ENCODE assay signal across 1 cellular context in genomic region chr6:16270178-16270794, GRCh38.
TF ChIP-seq lines count a peak whose summit lies in the region.

No MANE protein-coding gene starts in this region.

TF ChIP-seq in K562, 482 proteins besides CTCF, POLR2A, EP300 and RAD21 (continued from another document and continues in another):
- TF ChIP-seq ZNF398 (CRISPR knock-in tag; IDR thresholded peaks at IDR 0.05) (no peak), DDX20 (tag; IDR thresholded peaks at IDR 0.05; ENCODE audit: low read depth) (no peak), KDM4B (IDR thresholded peaks at IDR 0.05; ENCODE audit: borderline replicate concordance in 2 of 2, low read depth in 1 of 2) (no peak), ELK1 (CRISPR knock-in tag; IDR thresholded peaks at IDR 0.05) (no peak), ZNF41 (CRISPR knock-in tag; conservative IDR thresholded peaks at IDR 0.05) (no peak), DIDO1 (tag; IDR thresholded peaks at IDR 0.05; ENCODE audit: low read depth) (0 out of 2 replicates have a peak, but pooled peaks have one; percentile 32), E2F8 (IDR thresholded peaks at IDR 0.05; ENCODE audit: low read depth, partially characterized antibody) (no peak), ZNF830 (CRISPR knock-in tag; IDR thresholded peaks at IDR 0.05) (no peak), PTTG1 (tag; IDR thresholded peaks at IDR 0.05; ENCODE audit: low read depth) (no peak), ATF7 (IDR thresholded peaks at IDR 0.05) (peak; percentile 69; the same call in 1 of the 2 replicates), HNRNPK (IDR thresholded peaks at IDR 0.05; ENCODE audit: low read depth, low read length, poor library complexity, severe bottlenecking) (no peak), HNRNPUL1 (IDR thresholded peaks at IDR 0.05; ENCODE audit: low read length) (no peak), PHF21A (IDR thresholded peaks at IDR 0.05; ENCODE audit: borderline replicate concordance, low read depth) (0 out of 2 replicates have a peak, but pooled peaks have one; percentile 65), NFIX (CRISPR knock-in tag; IDR thresholded peaks at IDR 0.05; ENCODE audit: low read depth) (no peak), CEBPB (tag; IDR thresholded peaks at IDR 0.05) (peak; percentile 65; the same call in 1 of the 2 replicates), CLOCK (CRISPR knock-in tag; IDR thresholded peaks at IDR 0.05; ENCODE audit: borderline replicate concordance) (no peak), MYNN (IDR thresholded peaks at IDR 0.05) (peak; percentile 94), MYNN (CRISPR knock-in tag; IDR thresholded peaks at IDR 0.05) (no peak), CBX3 (IDR thresholded peaks at IDR 0.05; ENCODE audit: borderline replicate concordance in 1 of 2, low read length in 2 of 2) (peak in 1 of 2 experiments; percentile 91; a peak in 1 of 3 replicates), ZC3H4 (CRISPR knock-in tag; IDR thresholded peaks at IDR 0.05; ENCODE audit: borderline replicate concordance) (no peak), ZKSCAN8 (CRISPR knock-in tag; IDR thresholded peaks at IDR 0.05) (peak; percentile 90), FIP1L1 (IDR thresholded peaks at IDR 0.05; ENCODE audit: low read depth, low read length, poor library complexity, severe bottlenecking) (no peak), RFX1 (IDR thresholded peaks at IDR 0.05) (peak; percentile 80), SMAD2 (IDR thresholded peaks at IDR 0.05; ENCODE audit: low read depth, low read length) (no peak), RBM22 (IDR thresholded peaks at IDR 0.05; ENCODE audit: low read depth, low read length, poor library complexity, severe bottlenecking) (no peak), PHB (CRISPR knock-in tag; IDR thresholded peaks at IDR 0.05) (no peak), CREB1 (IDR thresholded peaks at IDR 0.05) (peak; percentile 71), CREB1 (CRISPR knock-in tag; IDR thresholded peaks at IDR 0.05) (no peak), PATZ1 (CRISPR knock-in tag; IDR thresholded peaks at IDR 0.05; ENCODE audit: borderline replicate concordance) (no peak), GTF2F1 (IDR thresholded peaks at IDR 0.05; ENCODE audit: low read depth, low read length) (no peak), SMARCA5 (IDR thresholded peaks at IDR 0.05) (no peak), KHSRP (IDR thresholded peaks at IDR 0.05) (no peak), ZBTB1 (CRISPR knock-in tag; IDR thresholded peaks at IDR 0.05; ENCODE audit: borderline replicate concordance, low read depth) (no peak), TCFL5 (CRISPR knock-in tag; conservative IDR thresholded peaks at IDR 0.05) (no peak), ZNF445 (CRISPR knock-in tag; IDR thresholded peaks at IDR 0.05; ENCODE audit: low read depth) (no peak), ADNP (tag; IDR thresholded peaks at IDR 0.05) (no peak), RBM17 (IDR thresholded peaks at IDR 0.05; ENCODE audit: borderline replicate concordance, low read depth, low read length) (no peak), AFF1 (IDR thresholded peaks at IDR 0.05; ENCODE audit: low read depth in 1 of 2, partially characterized antibody in 2 of 2) (peak in 1 of 2 experiments; percentile 84), ZNF644 (tag; IDR thresholded peaks at IDR 0.05; ENCODE audit: low read depth) (peak; percentile 70; the same call in 1 of the 2 replicates), SRF (CRISPR knock-in tag; IDR thresholded peaks at IDR 0.05) (no peak), SMAD1 (IDR thresholded peaks at IDR 0.05; ENCODE audit: low read depth, low read length, partially characterized antibody) (peak; percentile 73), ELF1 (tag; IDR thresholded peaks at IDR 0.05) (no peak), CEBPG (CRISPR knock-in tag; IDR thresholded peaks at IDR 0.05) (no peak; the same call in 1 of the 2 replicates), CEBPG (tag; conservative IDR thresholded peaks at IDR 0.05 in 1 of 2, IDR thresholded peaks at IDR 0.05 in 1 of 2) (peak in 1 of 2 experiments; percentile 47; a peak in 1 of 4 replicates), IRF9 (tag; IDR thresholded peaks at IDR 0.05) (peak; percentile 48; the same call in 1 of the 2 replicates), NELFE (IDR thresholded peaks at IDR 0.05; ENCODE audit: insufficient read depth, insufficient read length) (no peak), SUPT5H (IDR thresholded peaks at IDR 0.05) (no peak), ZFX (CRISPR knock-in tag; IDR thresholded peaks at IDR 0.05) (no peak), STAG1 (CRISPR knock-in tag; IDR thresholded peaks at IDR 0.05; ENCODE audit: borderline replicate concordance) (no peak), MAFK (IDR thresholded peaks at IDR 0.05; ENCODE audit: low read length) (no peak), ATF3 (IDR thresholded peaks at IDR 0.05) (peak; percentile 48; the same call in 1 of the 2 replicates), ATF3 (CRISPR knock-in tag; conservative IDR thresholded peaks at IDR 0.05) (no peak; the same call in 1 of the 2 replicates), KLF1 (tag; IDR thresholded peaks at IDR 0.05) (peak; percentile 80; the same call in 1 of the 2 replicates)
